Comparison of ENCODE assay signal across 9 cellular contexts in genomic region chr12:6792522-6793201, GRCh38. TPM values are rescaled to one million over a fixed set of nuclear protein-coding genes. Genes with fewer than 3 reads are reported as not detected.
DNase-seq lines count a peak whose midpoint lies in the region; ATAC-seq and TF ChIP-seq lines count a peak whose summit lies in the region.
"Had no signal": no experiment of that assay in that cellular context is flagged by ENCODE, and none has a peak within 500 bp of the region (broad histone marks: within the 10 kb centered on the region; RNA-seq: fewer than 3 reads in every experiment).

No MANE protein-coding gene starts in this region.

- ATAC-seq in GM19467 (IDR thresholded peaks at IDR 0.05; ENCODE audit: unreplicated experiment) (no peak), GM21515 (IDR thresholded peaks at IDR 0.05; ENCODE audit: unreplicated experiment) (no peak), HG02623 (IDR thresholded peaks at IDR 0.05; ENCODE audit: unreplicated experiment) (no peak)

- H3K4me3 ChIP-seq in BLaER1 treated with 17β-estradiol and CSF1 and Interleukin-3, amounts not matched to agents 10 nM and 100 nM, result peak overlapping the region; percentile 3 to 37 (median 23); a peak in 14 of 20 replicates
- H3K4me3 ChIP-seq in NB4 (ENCODE audit: low read depth, low read length) (peak overlapping the region; percentile 70), adipocyte (ENCODE audit: low read length) (no peak overlapping the region)

- H3K4me1 Mint-ChIP-seq in mesothelial cell of epicardium, result peaks cover 33% of the 10 kb centered on the region

- H3K9me3 ChIP-seq in BLaER1 treated with 17β-estradiol and CSF1 and Interleukin-3, amounts not matched to agents 10 nM and 100 nM (replicated peaks in 1 of 11), result no peaks in the 10 kb centered on the region
- no peaks in the 10 kb centered on the region for H3K9me3 ChIP-seq in adipocyte (ENCODE audit: control insufficient read depth, low read length)

- peak overlapping the region; percentile 91 for H3K27ac Mint-ChIP-seq in mesothelial cell of epicardium

- peak overlapping the region; percentile 47 for H3K4me3 Mint-ChIP-seq in mesothelial cell of epicardium

- no peaks in the 10 kb centered on the region for H3K9me3 Mint-ChIP-seq in mesothelial cell of epicardium

- H3K27me3 Mint-ChIP-seq in mesothelial cell of epicardium (ENCODE audit: low read depth), result peaks cover 2% of the 10 kb centered on the region

- TF ChIP-seq CTCF in NB4 (IDR thresholded peaks at IDR 0.05; ENCODE audit: low read depth, low read length) (no peak), mesothelial cell of epicardium (IDR thresholded peaks at IDR 0.05; ENCODE audit: unreplicated experiment) (no peak)

- peaks cover 32 to 60% (median 39%) of the 10 kb centered on the region in 10 experiments for H3K4me1 ChIP-seq in BLaER1 treated with 17β-estradiol and CSF1 and Interleukin-3, amounts not matched to agents 10 nM and 100 nM
- H3K4me1 ChIP-seq in adipocyte (ENCODE audit: control insufficient read depth, insufficient read depth, low read length), result no peaks in the 10 kb centered on the region

- peak overlapping the region; percentile 87 to 98 (median 93) for H3K4me2 ChIP-seq in BLaER1 treated with 17β-estradiol and CSF1 and Interleukin-3, amounts not matched to agents 10 nM and 100 nM

- no peaks in the 10 kb centered on the region for H3K36me3 Mint-ChIP-seq in mesothelial cell of epicardium

- peak overlapping the region in 6 of 11 experiments; percentile 29 to 85 (median 46); a peak in 10 of 22 replicates for H3K27ac ChIP-seq in BLaER1 treated with 17β-estradiol and CSF1 and Interleukin-3, amounts not matched to agents 10 nM and 100 nM

- H3K27me3 ChIP-seq in BLaER1 treated with 17β-estradiol and CSF1 and Interleukin-3, amounts not matched to agents 10 nM and 100 nM, result peaks cover 49 to 98% (median 92%) of the 10 kb centered on the region in 11 experiments
- H3K27me3 ChIP-seq in adipocyte (replicated peaks; ENCODE audit: control insufficient read depth, insufficient read depth, low read length), result peaks cover 51% of the 10 kb centered on the region

- peak overlapping the region in 9 of 11 experiments; percentile 1 to 76 (median 14); a peak in 8 of 22 replicates for H3K9ac ChIP-seq in BLaER1 treated with 17β-estradiol and CSF1 and Interleukin-3, amounts not matched to agents 10 nM and 100 nM
- no peak overlapping the region for H3K9ac ChIP-seq in adipocyte (ENCODE audit: low read length)

- H3K36me3 ChIP-seq in BLaER1 treated with 17β-estradiol and CSF1 and Interleukin-3, amounts not matched to agents 10 nM and 100 nM, result peaks cover 0 to 11% (median 0%) of the 10 kb centered on the region in 11 experiments; a peak in 2 of 22 replicates
- no peaks in the 10 kb centered on the region for H3K36me3 ChIP-seq in adipocyte (ENCODE audit: control insufficient read depth, insufficient read depth, low read length, severe bottlenecking)

- TF ChIP-seq POLR2A in NB4 (IDR thresholded peaks at IDR 0.05; ENCODE audit: extremely low read depth, insufficient read length), result peak; percentile 59

- DNase-seq in NB4 (ENCODE audit: low read depth) (peak; percentile 87), adipocyte (ENCODE audit: low read depth) (peak; percentile 3), mesothelial cell of epicardium (ENCODE audit: low spot score in 2 of 2, unreplicated experiment in 2 of 2) (peak in 1 of 2 experiments; percentile 42), COLO829 (ENCODE audit: low spot score) (no peak)

- peaks cover 0 to 43% (median 0%) of the 10 kb centered on the region in 11 experiments; a peak in 11 of 22 replicates for H4K20me1 ChIP-seq in BLaER1 treated with 17β-estradiol and CSF1 and Interleukin-3, amounts not matched to agents 10 nM and 100 nM

RNA-seq across cellular contexts. Expression of gene CD4, which starts 3.3 kb away (rescaled TPM):
- total RNA-seq in mesothelial cell of epicardium, result 2.9 to 3.9 TPM (median 3.8 TPM) in 3 replicates
- total RNA-seq: myocyte had no signal

RNA-seq across cellular contexts. Expression of gene LAG3, which starts 20.3 kb away (rescaled TPM):
- 2.7 to 3.8 TPM (median 3.5 TPM) in 3 replicates for total RNA-seq in mesothelial cell of epicardium
- total RNA-seq: myocyte had no signal

RNA-seq across cellular contexts. Expression of gene PTMS, which starts 26.5 kb away (rescaled TPM):
- total RNA-seq in mesothelial cell of epicardium, result 320 to 338 TPM (median 323 TPM) in 3 replicates

RNA-seq across cellular contexts. Expression of gene GPR162, which starts 29.0 kb away (rescaled TPM):
- total RNA-seq in mesothelial cell of epicardium, result 10.8 to 11.5 TPM (median 11.0 TPM) in 3 replicates

RNA-seq across cellular contexts. Expression of gene P3H3, which starts 35.5 kb away (rescaled TPM):
- total RNA-seq in mesothelial cell of epicardium, result 80.7 to 86.2 TPM (median 83.8 TPM) in 3 replicates
